In the genomic region with DNA sequence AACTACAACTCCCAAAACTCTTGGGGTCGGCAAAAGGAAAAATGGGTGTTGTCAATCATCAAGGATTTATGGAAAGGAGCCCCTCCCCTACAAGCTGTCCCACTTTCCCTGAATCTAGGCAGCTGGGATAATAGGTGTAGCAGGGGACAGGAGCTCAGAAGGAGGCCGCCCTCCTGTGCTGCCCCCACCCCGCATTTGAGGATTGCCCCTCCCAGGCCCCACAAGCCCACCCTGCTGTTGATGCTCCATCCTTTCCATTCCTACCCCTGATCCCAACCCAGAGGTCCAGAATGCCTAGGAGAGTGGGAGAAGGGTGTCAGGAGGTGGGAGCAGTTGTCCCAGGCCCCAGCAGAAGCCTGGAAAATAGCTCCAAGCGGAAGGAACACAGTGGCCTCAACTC, we compare ENCODE assay signal across 14 cellular contexts. TPM values are rescaled to one million over a fixed set of nuclear protein-coding genes. Genes with fewer than 3 reads are reported as not detected.
A peak's percentile ranks its signal among the peaks of the same experiment; 100 is the strongest.
DNase-seq lines count a peak whose midpoint lies in the region; ATAC-seq and TF ChIP-seq lines count a peak whose summit lies in the region.
"Had no signal": no experiment of that assay in that cellular context is flagged by ENCODE, and none has a peak within 500 bp of the region (broad histone marks: within the 10 kb centered on the region; RNA-seq: fewer than 3 reads in every experiment).

No MANE protein-coding gene starts in this region.

- DNase-seq in CD14-positive monocyte (ENCODE audit: low spot score): no peak
- DNase-seq in Calu3: no peak
- no peak for DNase-seq in activated T-helper 1 cell treated with anti-CD3 and anti-CD28 coated beads, Interleukin-12 subunit alpha, Interleukin-12 subunit beta, Interleukin-2, Interleukin-4 antibody, amounts not matched to agents 30 ng/mL and 10 ng/mL and 1 ng/mL, durations not matched to agents 14 hours and 24 hours and 36 hours (ENCODE audit: low spot score)
- no peak for DNase-seq in natural killer cell
- no peak for DNase-seq in left lobe of liver (ENCODE audit: low spot score)
- DNase-seq in hepatic stellate cell (ENCODE audit: low spot score): no peak
- DNase-seq: activated CD8-positive, alpha-beta memory T cell treated with anti-CD3 and anti-CD28 coated beads, Interleukin-2, amount 50 U/mL, for 48 hours; adrenal gland; HCEC 1CT; midbrain; NCI-H2227 treated with DMSO at 0.1 percent for 48 hours had no signal

- ATAC-seq in natural killer cell (no peak), left lobe of liver (no peak), HG02642 (IDR thresholded peaks at IDR 0.05; ENCODE audit: poor library complexity, unreplicated experiment) (no peak)
- ATAC-seq: GM12878, pancreas had no signal

- peaks cover 0 to 2% (median 0%) of the 10 kb centered on the region in 7 donors for H3K9me3 Mint-ChIP-seq in CD14-positive monocyte
- H3K9me3 Mint-ChIP-seq in Calu3 (ENCODE audit: low read depth, unreplicated experiment): no peaks in the 10 kb centered on the region
- no peaks in the 10 kb centered on the region for H3K9me3 Mint-ChIP-seq in activated T-helper 1 cell treated with anti-CD3 and anti-CD28 coated beads, Interleukin-12 subunit alpha, Interleukin-12 subunit beta, Interleukin-2, Interleukin-4 antibody, amounts not matched to agents 30 ng/mL and 10 ng/mL and 1 ng/mL, durations not matched to agents 14 hours and 24 hours and 36 hours
- H3K9me3 Mint-ChIP-seq in natural killer cell: no peaks in the 10 kb centered on the region

- CTCF ChIA-PET in Calu3 (lab: Charles Lee): no interaction called here

- peaks cover 34 to 48% of the 10 kb centered on the region in 2 donors for H3K36me3 Mint-ChIP-seq in CD14-positive monocyte
- peaks cover 87% of the 10 kb centered on the region for H3K36me3 Mint-ChIP-seq in Calu3 (ENCODE audit: insufficient read depth, unreplicated experiment)
- peaks cover 56% of the 10 kb centered on the region for H3K36me3 Mint-ChIP-seq in activated T-helper 1 cell treated with anti-CD3 and anti-CD28 coated beads, Interleukin-12 subunit alpha, Interleukin-12 subunit beta, Interleukin-2, Interleukin-4 antibody, amounts not matched to agents 30 ng/mL and 10 ng/mL and 1 ng/mL, durations not matched to agents 14 hours and 24 hours and 36 hours (ENCODE audit: low read depth)
- no peaks in the 10 kb centered on the region for H3K36me3 Mint-ChIP-seq in natural killer cell

- peaks cover 0 to 3% (median 2%) of the 10 kb centered on the region in 3 donors for H3K27me3 Mint-ChIP-seq in CD14-positive monocyte (ENCODE audit: low read depth in 3 of 3)
- H3K27me3 Mint-ChIP-seq in Calu3 (ENCODE audit: unreplicated experiment): no peaks in the 10 kb centered on the region
- no peaks in the 10 kb centered on the region for H3K27me3 Mint-ChIP-seq in activated T-helper 1 cell treated with anti-CD3 and anti-CD28 coated beads, Interleukin-12 subunit alpha, Interleukin-12 subunit beta, Interleukin-2, Interleukin-4 antibody, amounts not matched to agents 30 ng/mL and 10 ng/mL and 1 ng/mL, durations not matched to agents 14 hours and 24 hours and 36 hours (ENCODE audit: insufficient read depth)
- no peaks in the 10 kb centered on the region for H3K27me3 Mint-ChIP-seq in natural killer cell (ENCODE audit: low read depth in 2 of 2)

- H3K4me3 Mint-ChIP-seq in CD14-positive monocyte (no peak overlapping the region), Calu3 (ENCODE audit: low read depth, unreplicated experiment) (no peak overlapping the region), natural killer cell (no peak overlapping the region)
- H3K4me3 Mint-ChIP-seq in activated T-helper 1 cell treated with anti-CD3 and anti-CD28 coated beads, Interleukin-12 subunit alpha, Interleukin-12 subunit beta, Interleukin-2, Interleukin-4 antibody, amounts not matched to agents 30 ng/mL and 10 ng/mL and 1 ng/mL, durations not matched to agents 14 hours and 24 hours and 36 hours: peak overlapping the region; percentile 28

- H3K4me1 Mint-ChIP-seq in CD14-positive monocyte (peaks cover 42% of the 10 kb centered on the region), Calu3 (ENCODE audit: low read depth, unreplicated experiment) (peaks cover 65% of the 10 kb centered on the region), natural killer cell (peaks cover 45 to 46% of the 10 kb centered on the region in 2 donors)
- H3K4me1 Mint-ChIP-seq in activated T-helper 1 cell treated with anti-CD3 and anti-CD28 coated beads, Interleukin-12 subunit alpha, Interleukin-12 subunit beta, Interleukin-2, Interleukin-4 antibody, amounts not matched to agents 30 ng/mL and 10 ng/mL and 1 ng/mL, durations not matched to agents 14 hours and 24 hours and 36 hours (ENCODE audit: low read depth): peaks cover 69% of the 10 kb centered on the region

- TF ChIP-seq CTCF in CD14-positive monocyte (IDR thresholded peaks at IDR 0.05) (no peak), Calu3 (IDR thresholded peaks at IDR 0.05; ENCODE audit: unreplicated experiment) (no peak), natural killer cell (IDR thresholded peaks at IDR 0.05) (no peak)

- BruUV-seq in Calu3 (replicated peaks; lab: Mats Ljungman, UMichigan): no TSS peak

- H3K27ac Mint-ChIP-seq in CD14-positive monocyte (peak overlapping the region in 6 of 7 donors; percentile 20 to 89 (median 70)), Calu3 (ENCODE audit: unreplicated experiment) (peak overlapping the region; percentile 88), natural killer cell (peak overlapping the region; percentile 95 to 96)
- peak overlapping the region; percentile 94 for H3K27ac Mint-ChIP-seq in activated T-helper 1 cell treated with anti-CD3 and anti-CD28 coated beads, Interleukin-12 subunit alpha, Interleukin-12 subunit beta, Interleukin-2, Interleukin-4 antibody, amounts not matched to agents 30 ng/mL and 10 ng/mL and 1 ng/mL, durations not matched to agents 14 hours and 24 hours and 36 hours

- intact Hi-C loops in CD14-positive monocyte (cut with micrococcal nuclease) (no loop called here), Calu3 (cut with micrococcal nuclease; ENCODE audit: unreplicated experiment) (no loop called here), natural killer cell (cut with micrococcal nuclease) (no loop called here)
- intact Hi-C loops in activated T-helper 1 cell treated with anti-CD3 and anti-CD28 coated beads, Interleukin-12 subunit alpha, Interleukin-12 subunit beta, Interleukin-2, Interleukin-4 antibody, amounts not matched to agents 30 ng/mL and 10 ng/mL and 1 ng/mL, durations not matched to agents 14 hours and 24 hours and 36 hours (cut with micrococcal nuclease): loop anchor here (5.0 to 10.0 kb wide), 4 partner anchors 240 to 886 kb away; a partner anchor contains a TSS

RNA-seq across cellular contexts. Expression of a gene that starts 1.9 kb away (rescaled TPM):
- polyA plus RNA-seq in CD14-positive monocyte: 10 to 100 TPM; 38.4 to 47.0 TPM
- 130 and 138 TPM in 2 replicates for total RNA-seq in Calu3 (2022)
- total RNA-seq in activated T-helper 1 cell treated with anti-CD3 and anti-CD28 coated beads, Interleukin-12 subunit alpha, Interleukin-12 subunit beta, Interleukin-2, Interleukin-4 antibody, amounts not matched to agents 30 ng/mL and 10 ng/mL and 1 ng/mL, durations not matched to agents 14 hours and 24 hours and 36 hours: 132 and 135 TPM in 2 replicates
- 10 to 100 TPM; 15.9 to 19.7 (median 18.7) TPM for total RNA-seq in natural killer cell
- 68.7 TPM for total RNA-seq in left lobe of liver

RNA-seq across cellular contexts. Expression of a gene that starts 8.7 kb away (rescaled TPM):
- 10 to 100 TPM; 23.9 to 49.9 TPM for polyA plus RNA-seq in CD14-positive monocyte
- total RNA-seq in Calu3 (2022) (437 and 470 TPM in 2 replicates), natural killer cell (100 to 1,000 TPM in 1 of 3 donors, 10 to 100 TPM in 2; 95.3 to 110 (median 96.6) TPM), left lobe of liver (153 TPM)
- total RNA-seq in activated T-helper 1 cell treated with anti-CD3 and anti-CD28 coated beads, Interleukin-12 subunit alpha, Interleukin-12 subunit beta, Interleukin-2, Interleukin-4 antibody, amounts not matched to agents 30 ng/mL and 10 ng/mL and 1 ng/mL, durations not matched to agents 14 hours and 24 hours and 36 hours: 371 and 374 TPM in 2 replicates

RNA-seq across cellular contexts. Expression of a gene that starts 14.2 kb away (rescaled TPM):
- 10 to 100 TPM; 17.2 to 18.1 TPM for polyA plus RNA-seq in CD14-positive monocyte
- total RNA-seq in Calu3 (2022): 60.9 and 61.6 TPM in 2 replicates
- total RNA-seq in activated T-helper 1 cell treated with anti-CD3 and anti-CD28 coated beads, Interleukin-12 subunit alpha, Interleukin-12 subunit beta, Interleukin-2, Interleukin-4 antibody, amounts not matched to agents 30 ng/mL and 10 ng/mL and 1 ng/mL, durations not matched to agents 14 hours and 24 hours and 36 hours: 73.7 and 81.5 TPM in 2 replicates
- total RNA-seq in natural killer cell: 10 to 100 TPM; 60.3 to 71.9 (median 68.7) TPM
- total RNA-seq in left lobe of liver: 10.8 TPM

RNA-seq across cellular contexts. Expression of a gene that starts 14.5 kb away (rescaled TPM):
- polyA plus RNA-seq in CD14-positive monocyte: 1 to 10 TPM; 4.6 to 4.8 TPM
- total RNA-seq in Calu3 (2022) (52.7 and 63.8 TPM in 2 replicates), natural killer cell (10 to 100 TPM; 23.5 to 25.3 (median 23.8) TPM), left lobe of liver (26.8 TPM)
- 31.6 and 38.9 TPM in 2 replicates for total RNA-seq in activated T-helper 1 cell treated with anti-CD3 and anti-CD28 coated beads, Interleukin-12 subunit alpha, Interleukin-12 subunit beta, Interleukin-2, Interleukin-4 antibody, amounts not matched to agents 30 ng/mL and 10 ng/mL and 1 ng/mL, durations not matched to agents 14 hours and 24 hours and 36 hours

RNA-seq across cellular contexts. Expression of a gene that starts 24.5 kb away (rescaled TPM):
- 10 to 100 TPM; 26.7 to 29.6 TPM for polyA plus RNA-seq in CD14-positive monocyte
- total RNA-seq in Calu3 (2022): 72.8 and 80.4 TPM in 2 replicates
- 117 TPM in 2 replicates for total RNA-seq in activated T-helper 1 cell treated with anti-CD3 and anti-CD28 coated beads, Interleukin-12 subunit alpha, Interleukin-12 subunit beta, Interleukin-2, Interleukin-4 antibody, amounts not matched to agents 30 ng/mL and 10 ng/mL and 1 ng/mL, durations not matched to agents 14 hours and 24 hours and 36 hours
- total RNA-seq in natural killer cell: 10 to 100 TPM; 66.5 to 92.4 (median 69.1) TPM
- 19.3 TPM for total RNA-seq in left lobe of liver
